In the genomic region with DNA sequence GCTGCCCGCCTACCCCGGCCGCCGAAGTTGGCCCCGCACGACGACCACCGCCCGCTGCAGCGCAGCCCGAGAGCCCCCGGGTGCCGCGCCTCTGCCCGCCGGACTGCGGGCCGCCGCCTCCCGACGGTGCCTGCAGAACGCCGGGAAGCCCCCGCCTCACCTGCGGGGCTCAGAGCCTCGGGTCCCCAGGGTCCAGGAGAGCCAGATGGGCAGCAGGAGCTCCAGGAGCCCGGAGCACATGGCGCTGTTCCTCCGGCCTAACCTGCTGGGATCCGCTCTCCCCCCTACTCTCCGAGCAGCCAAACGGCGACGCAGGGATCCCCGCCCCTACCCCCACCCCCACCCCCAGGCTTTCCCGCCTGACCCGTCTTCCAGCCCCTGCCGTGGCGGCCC, we compare ENCODE assay signal across 10 cellular contexts. TPM values are rescaled to one million over a fixed set of nuclear protein-coding genes. Genes with fewer than 3 reads are reported as not detected.
DNase-seq lines count a peak whose midpoint lies in the region; ATAC-seq, FAIRE-seq and TF ChIP-seq lines count a peak whose summit lies in the region.
"Had no signal": no experiment of that assay in that cellular context is flagged by ENCODE, and none has a peak within 500 bp of the region (broad histone marks: within the 10 kb centered on the region; RNA-seq: fewer than 3 reads in every experiment).

No MANE protein-coding gene starts in this region.

- no peaks in the 10 kb centered on the region for H3K27me3 ChIP-seq in GM23338 (ENCODE audit: insufficient read depth)
- peaks cover 58% of the 10 kb centered on the region for H3K27me3 ChIP-seq in hepatocyte
- peaks cover 11% of the 10 kb centered on the region for H3K27me3 ChIP-seq in skeletal muscle satellite cell (ENCODE audit: control insufficient read depth, insufficient read depth, low read length)

- H3K27ac ChIP-seq in GM23338 (ENCODE audit: low read depth) (no peak overlapping the region), hepatocyte (no peak overlapping the region)

- no peaks in the 10 kb centered on the region for H3K9me2 ChIP-seq in GM23338 (ENCODE audit: insufficient read depth)
- no peaks in the 10 kb centered on the region for H3K9me2 ChIP-seq in hepatocyte (replicated peaks; ENCODE audit: insufficient read depth)

- peak overlapping the region; percentile 82 for H3K4me3 Mint-ChIP-seq in GM23338
- H3K4me3 Mint-ChIP-seq: HFFc6 had no signal

- H3K9me3 Mint-ChIP-seq in GM23338: no peaks in the 10 kb centered on the region; the same call in 2 of the 3 replicates

- H3K36me3 ChIP-seq in GM23338 (ENCODE audit: insufficient read depth) (0 out of 2 replicates have a peak, but pooled peaks cover 2% of the 10 kb centered on the region), hepatocyte (replicated peaks; ENCODE audit: insufficient read depth, low read depth) (no peaks in the 10 kb centered on the region), skeletal muscle satellite cell (ENCODE audit: insufficient read depth, low read length) (no peaks in the 10 kb centered on the region)

- H3K4me1 Mint-ChIP-seq in GM23338: peaks cover 67% of the 10 kb centered on the region

- H3K9me3 ChIP-seq in hepatocyte (ENCODE audit: low read depth) (no peaks in the 10 kb centered on the region), skeletal muscle satellite cell (replicated peaks; ENCODE audit: low read length) (no peaks in the 10 kb centered on the region)

- H3K27ac Mint-ChIP-seq in GM23338: peak overlapping the region; percentile 88
- H3K27ac Mint-ChIP-seq: HFFc6 had no signal

- H3K79me2 ChIP-seq in GM23338 (replicated peaks; ENCODE audit: insufficient read depth) (peaks cover 49% of the 10 kb centered on the region), hepatocyte (no peaks in the 10 kb centered on the region)

- TF ChIP-seq POLR2A in H54 (IDR thresholded peaks at IDR 0.05; ENCODE audit: low read depth, low read length): no peak

- FAIRE-seq in H54 (lab: Jason Lieb, UNC): no peak

- H3K4me3 ChIP-seq in GM23338 (peak overlapping the region; percentile 57), hepatocyte (peak overlapping the region; percentile 49), skeletal muscle satellite cell (ENCODE audit: low read length) (no peak overlapping the region)

- H3K4me1 ChIP-seq in GM23338 (ENCODE audit: insufficient read depth): peaks cover 59% of the 10 kb centered on the region
- H3K4me1 ChIP-seq in hepatocyte (ENCODE audit: insufficient read depth): no peaks in the 10 kb centered on the region
- no peaks in the 10 kb centered on the region for H3K4me1 ChIP-seq in skeletal muscle satellite cell (ENCODE audit: control insufficient read depth, insufficient read depth, low read length)

- H3K36me3 Mint-ChIP-seq in GM23338 (ENCODE audit: low read depth): peaks cover 30% of the 10 kb centered on the region

- WGBS in hepatocyte (ENCODE audit: low lambda C conversion rate, missing lambda C conversion rate): 0% methylated on average over 18 of the region's 39 CpGs

- no peak overlapping the region for H2AFZ ChIP-seq in GM23338
- H2AFZ ChIP-seq in hepatocyte: no peak overlapping the region

- H3K27me3 Mint-ChIP-seq in GM23338 (ENCODE audit: insufficient read depth, low read depth, poor library complexity): peaks cover 9% of the 10 kb centered on the region

- no peaks in the 10 kb centered on the region for H3F3A ChIP-seq in GM23338 (replicated peaks; ENCODE audit: low read depth)

- TF ChIP-seq CTCF in GM23338 (conservative IDR thresholded peaks at IDR 0.05; ENCODE audit: low read depth in 2 of 2) (no peak), hepatocyte (IDR thresholded peaks at IDR 0.05; ENCODE audit: poor library complexity) (no peak)

- ATAC-seq in GM23338: peak; percentile 37

- peak; percentile 46 for DNase-seq in GM23338 (ENCODE audit: low spot score)
- DNase-seq in NCI-H82 (lab: John Stamatoyannopoulos, UW): peak; percentile 87
- DNase-seq in hepatocyte (ENCODE audit: low spot score): peak; percentile 10
- no peak for DNase-seq in activated naive CD4-positive, alpha-beta T cell (lab: John Stamatoyannopoulos, UW)
- no peak for DNase-seq in NCI-H1436 (lab: John Stamatoyannopoulos, UW)
- DNase-seq in H54 (ENCODE audit: insufficient read length, low spot score): no peak
- DNase-seq: activated gamma-delta T cell treated with Interleukin-2 at 50 U/mL for 16 hours, HFFc6, KG1 had no signal

- peak overlapping the region; percentile 83 for H3K4me2 ChIP-seq in GM23338
- peak overlapping the region; percentile 87 for H3K4me2 ChIP-seq in hepatocyte
- H3K4me2 ChIP-seq in skeletal muscle satellite cell (ENCODE audit: low read length): peak overlapping the region; percentile 41

- H3K9ac ChIP-seq in skeletal muscle satellite cell (ENCODE audit: low read depth, low read length): no peak overlapping the region

- H4K20me1 ChIP-seq in GM23338 (replicated peaks; ENCODE audit: insufficient read depth): no peaks in the 10 kb centered on the region
- no peaks in the 10 kb centered on the region for H4K20me1 ChIP-seq in hepatocyte (ENCODE audit: insufficient read depth, poor library complexity, severe bottlenecking)

TF ChIP-seq in GM23338, 12 proteins besides CTCF, POLR2A, EP300 and RAD21 (continues in another document):
- no peak for TF ChIP-seq NANOG (IDR thresholded peaks at IDR 0.05; ENCODE audit: borderline replicate concordance)
- TF ChIP-seq ZNF114 (CRISPR knock-in tag; IDR thresholded peaks at IDR 0.05): no peak
- TF ChIP-seq ZNF331 (CRISPR knock-in tag; IDR thresholded peaks at IDR 0.05; ENCODE audit: low read depth): no peak
- TF ChIP-seq STAT1 (IDR thresholded peaks at IDR 0.05; ENCODE audit: unreplicated experiment): no peak
- TF ChIP-seq POLR2AphosphoS5 (IDR thresholded peaks at IDR 0.05; ENCODE audit: low read depth): no peak
- TF ChIP-seq JUNB (IDR thresholded peaks at IDR 0.05; ENCODE audit: unreplicated experiment): no peak
- TF ChIP-seq, protein P1, sequence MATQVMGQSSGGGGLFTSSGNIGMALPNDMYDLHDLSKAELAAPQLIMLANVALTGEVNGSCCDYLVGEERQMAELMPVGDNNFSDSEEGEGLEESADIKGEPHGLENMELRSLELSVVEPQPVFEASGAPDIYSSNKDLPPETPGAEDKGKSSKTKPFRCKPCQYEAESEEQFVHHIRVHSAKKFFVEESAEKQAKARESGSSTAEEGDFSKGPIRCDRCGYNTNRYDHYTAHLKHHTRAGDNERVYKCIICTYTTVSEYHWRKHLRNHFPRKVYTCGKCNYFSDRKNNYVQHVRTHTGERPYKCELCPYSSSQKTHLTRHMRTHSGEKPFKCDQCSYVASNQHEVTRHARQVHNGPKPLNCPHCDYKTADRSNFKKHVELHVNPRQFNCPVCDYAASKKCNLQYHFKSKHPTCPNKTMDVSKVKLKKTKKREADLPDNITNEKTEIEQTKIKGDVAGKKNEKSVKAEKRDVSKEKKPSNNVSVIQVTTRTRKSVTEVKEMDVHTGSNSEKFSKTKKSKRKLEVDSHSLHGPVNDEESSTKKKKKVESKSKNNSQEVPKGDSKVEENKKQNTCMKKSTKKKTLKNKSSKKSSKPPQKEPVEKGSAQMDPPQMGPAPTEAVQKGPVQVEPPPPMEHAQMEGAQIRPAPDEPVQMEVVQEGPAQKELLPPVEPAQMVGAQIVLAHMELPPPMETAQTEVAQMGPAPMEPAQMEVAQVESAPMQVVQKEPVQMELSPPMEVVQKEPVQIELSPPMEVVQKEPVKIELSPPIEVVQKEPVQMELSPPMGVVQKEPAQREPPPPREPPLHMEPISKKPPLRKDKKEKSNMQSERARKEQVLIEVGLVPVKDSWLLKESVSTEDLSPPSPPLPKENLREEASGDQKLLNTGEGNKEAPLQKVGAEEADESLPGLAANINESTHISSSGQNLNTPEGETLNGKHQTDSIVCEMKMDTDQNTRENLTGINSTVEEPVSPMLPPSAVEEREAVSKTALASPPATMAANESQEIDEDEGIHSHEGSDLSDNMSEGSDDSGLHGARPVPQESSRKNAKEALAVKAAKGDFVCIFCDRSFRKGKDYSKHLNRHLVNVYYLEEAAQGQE (IDR thresholded peaks at IDR 0.05; ENCODE audit: unreplicated experiment): no peak
- TF ChIP-seq, protein P2, sequence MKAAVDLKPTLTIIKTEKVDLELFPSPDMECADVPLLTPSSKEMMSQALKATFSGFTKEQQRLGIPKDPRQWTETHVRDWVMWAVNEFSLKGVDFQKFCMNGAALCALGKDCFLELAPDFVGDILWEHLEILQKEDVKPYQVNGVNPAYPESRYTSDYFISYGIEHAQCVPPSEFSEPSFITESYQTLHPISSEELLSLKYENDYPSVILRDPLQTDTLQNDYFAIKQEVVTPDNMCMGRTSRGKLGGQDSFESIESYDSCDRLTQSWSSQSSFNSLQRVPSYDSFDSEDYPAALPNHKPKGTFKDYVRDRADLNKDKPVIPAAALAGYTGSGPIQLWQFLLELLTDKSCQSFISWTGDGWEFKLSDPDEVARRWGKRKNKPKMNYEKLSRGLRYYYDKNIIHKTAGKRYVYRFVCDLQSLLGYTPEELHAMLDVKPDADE (IDR thresholded peaks at IDR 0.05): no peak
- TF ChIP-seq EZH2 (IDR thresholded peaks at IDR 0.05; ENCODE audit: low read depth, unreplicated experiment): no peak

RNA-seq across cellular contexts. Expression of a gene that starts 0.6 kb away (rescaled TPM):
- 119 and 131 TPM in 2 replicates for total RNA-seq in GM23338 (2014; rRNA removed; shearing (Covaris generic))
- polyA plus RNA-seq in GM23338 (2016; fragmentation: Nextera tagmentation; extraction: Ambion mirVana) (46.8 and 56.5 TPM in 2 replicates), hepatocyte (1.3 and 1.8 TPM in 2 replicates)
- 1.8 and 3.4 TPM in 2 replicates for total RNA-seq in hepatocyte
- total RNA-seq in skeletal muscle satellite cell (2012; rRNA removed): 1.3 and 2.8 TPM in 2 replicates

Comparison
In these comparisons a context has a peak if more than half of its experiments do, and no peak if none do; other contexts are left out.
1. DNase-seq: peak in GM23338 (single experiment), NCI-H82 (single experiment) and hepatocyte (single experiment); none in activated naive CD4-positive, alpha-beta T cell (0 of 4), NCI-H1436 (single experiment) and H54 (single experiment).
2. RNA of a gene that starts 0.6 kb away (total RNA-seq): 119 to 131 TPM in GM23338; 1.8 to 3.4 TPM in hepatocyte; every median in the first group is over 10 times any median in the second.
3. Peak in every context shown above with its lines, with median percentiles within 50 percentile points of each other: H3K4me2 ChIP-seq.